In genomic region chr1:107604823-107605222, GRCh38 we compare ENCODE assay signal across 18 cellular contexts.
"Had no signal": no experiment of that assay in that cellular context is flagged by ENCODE, and none has a peak within 500 bp of the region (broad histone marks: within the 10 kb centered on the region; RNA-seq: fewer than 3 reads in every experiment).

No MANE protein-coding gene starts in this region.

- H3K27me3 ChIP-seq: MG63 had no signal

- H3K9me2 ChIP-seq: SK-N-SH had no signal

- H3K9ac ChIP-seq: SK-N-SH had no signal

- H3K4me3 ChIP-seq: MG63 had no signal

- H3K27me3 Mint-ChIP-seq: IgD-negative memory B cell had no signal

- H3K36me3 ChIP-seq: MG63 had no signal

- H3K4me2 ChIP-seq: SK-N-SH had no signal

- H3K9me3 ChIP-seq: SK-N-SH had no signal

- DNase-seq: KBM-7, MG63, NCI-H1092, NCI-H1105 treated with DMSO at 0.1 percent for 48 hours, NCI-H1417 treated with DMSO at 0.1 percent for 48 hours, NCI-H146, NCI-H1694 treated with DMSO at 0.1 percent for 48 hours, NCI-H2029, NCI-H2081 treated with DMSO at 0.1 percent for 48 hours, NCI-H2171, NCI-H510A, NCI-H524 treated with DMSO at 0.1 percent for 48 hours, NCI-H69, NCI-H774, SHP77, SK-N-SH, SW 1271 had no signal
